Comparison of ENCODE assay signal across 9 cellular contexts in the genomic region with DNA sequence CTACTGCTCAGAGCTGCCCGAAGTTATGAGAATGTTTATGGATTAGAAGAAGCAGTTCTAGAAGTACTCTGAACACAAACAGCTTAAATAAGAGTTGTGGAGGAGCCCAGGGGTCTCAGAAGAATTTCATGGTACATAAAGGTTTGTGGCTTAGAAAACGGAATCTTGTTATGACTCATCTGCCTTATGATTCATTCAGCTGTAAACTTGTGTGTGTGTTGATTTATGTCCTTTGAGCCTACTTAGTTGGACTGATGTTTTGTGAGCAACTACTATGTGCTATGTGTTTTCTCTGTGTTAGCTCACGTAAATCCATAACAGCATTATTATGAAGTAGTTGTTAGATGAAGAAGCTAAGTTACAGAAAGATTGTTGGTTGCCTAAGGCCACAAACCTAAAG.
DNase-seq lines count a peak whose midpoint lies in the region; ATAC-seq and TF ChIP-seq lines count a peak whose summit lies in the region.
"Had no signal": no experiment of that assay in that cellular context is flagged by ENCODE, and none has a peak within 500 bp of the region (broad histone marks: within the 10 kb centered on the region; RNA-seq: fewer than 3 reads in every experiment).

No MANE protein-coding gene starts in this region.

- intact Hi-C loops in activated B cell treated with CpG ODN at 0.5 μM for 24 hours (cut with micrococcal nuclease): no loop called here
- intact Hi-C loops in dorsolateral prefrontal cortex (cut with DNase I): loop anchor here (5.0 kb wide), 2 partner anchors 344 to 349 kb away; no protein-coding TSS in a partner anchor
- intact Hi-C loops in esophagus muscularis mucosa (cut with DNase I): no loop called here

- H3K36me3 Mint-ChIP-seq in activated B cell treated with CpG ODN at 0.5 μM for 24 hours (ENCODE audit: low read depth) (no peaks in the 10 kb centered on the region), mesothelial cell of epicardium (no peaks in the 10 kb centered on the region)
- no peaks in the 10 kb centered on the region for H3K36me3 Mint-ChIP-seq in activated naive CD4-positive, alpha-beta T cell treated with anti-CD3 and anti-CD28 coated beads, Interleukin-2, amount 10 ng/mL, durations not matched to agents 7 days and 5 days

- peaks cover 0 to 3% (median 0%) of the 10 kb centered on the region in 45 donors for H3K27me3 ChIP-seq in dorsolateral prefrontal cortex
- no peaks in the 10 kb centered on the region for H3K27me3 ChIP-seq in esophagus muscularis mucosa

- DNase-seq in stimulated activated naive CD8-positive, alpha-beta T cell treated with anti-CD3 and anti-CD28 coated beads, Interleukin-15, amount 100 ng/mL, for 72 hours: no peak
- DNase-seq in stimulated activated naive CD8-positive, alpha-beta T cell treated with anti-CD3 and anti-CD28 coated beads, Interleukin-15, Interleukin-2, amounts not matched to agents 100 U/mL and 50 U/mL, for 24 hours: no peak
- DNase-seq in activated B cell treated with CpG ODN at 0.5 μM for 24 hours (no peak), dorsolateral prefrontal cortex (no peak), esophagus muscularis mucosa (ENCODE audit: extremely low spot score) (no peak), mesothelial cell of epicardium (ENCODE audit: low spot score in 2 of 2, unreplicated experiment in 2 of 2) (no peak)
- no peak for DNase-seq in activated naive CD4-positive, alpha-beta T cell treated with anti-CD3 and anti-CD28 coated beads, Interleukin-2, amount 10 ng/mL, durations not matched to agents 7 days and 5 days
- DNase-seq: activated T-cell treated with anti-CD3 and anti-CD28 coated beads, Interleukin-2, amount 50 U/mL, for 72 hours had no signal

- ATAC-seq in stimulated activated naive CD8-positive, alpha-beta T cell treated with anti-CD3 and anti-CD28 coated beads, Interleukin-15, amount 100 ng/mL, for 72 hours: peak; percentile 52
- ATAC-seq in stimulated activated naive CD8-positive, alpha-beta T cell treated with anti-CD3 and anti-CD28 coated beads, Interleukin-15, Interleukin-2, amounts not matched to agents 100 U/mL and 50 U/mL, for 24 hours: no peak
- ATAC-seq in HG03135 (IDR thresholded peaks at IDR 0.05; ENCODE audit: unreplicated experiment) (peak; percentile 83), activated B cell treated with CpG ODN at 0.5 μM for 24 hours (ENCODE audit: low read depth) (peak; percentile 58)
- ATAC-seq: activated T-cell treated with anti-CD3 and anti-CD28 coated beads, Interleukin-2, amount 50 U/mL, for 72 hours had no signal

- H3K4me3 ChIP-seq in dorsolateral prefrontal cortex (no peak overlapping the region), esophagus muscularis mucosa (no peak overlapping the region)

- no peak for TF ChIP-seq EP300 in esophagus muscularis mucosa (IDR thresholded peaks at IDR 0.05)

- CTCF ChIA-PET in activated B cell treated with CpG ODN at 0.5 μM for 24 hours (lab: Charles Lee): interaction anchor here (1.5 to 2.8 kb wide), 3 partner anchors 238 to 352 kb away, joined by 3 to 23 read pairs (median 4); no protein-coding TSS in a partner anchor
- CTCF ChIA-PET in activated naive CD4-positive, alpha-beta T cell treated with anti-CD3 and anti-CD28 coated beads, Interleukin-2, amount 10 ng/mL, durations not matched to agents 7 days and 5 days (lab: Charles Lee): no interaction called here

- no peaks in the 10 kb centered on the region for H3K9me3 Mint-ChIP-seq in stimulated activated naive CD8-positive, alpha-beta T cell treated with anti-CD3 and anti-CD28 coated beads, Interleukin-15, amount 100 ng/mL, for 72 hours
- H3K9me3 Mint-ChIP-seq in activated B cell treated with CpG ODN at 0.5 μM for 24 hours: no peaks in the 10 kb centered on the region
- H3K9me3 Mint-ChIP-seq in activated naive CD4-positive, alpha-beta T cell treated with anti-CD3 and anti-CD28 coated beads, Interleukin-2, amount 10 ng/mL, durations not matched to agents 7 days and 5 days: no peaks in the 10 kb centered on the region
- H3K9me3 Mint-ChIP-seq in mesothelial cell of epicardium: no peaks in the 10 kb centered on the region
- H3K9me3 Mint-ChIP-seq: activated T-cell treated with anti-CD3 and anti-CD28 coated beads, Interleukin-2, amount 50 U/mL, for 72 hours had no signal

- POLR2A ChIA-PET in activated B cell treated with CpG ODN at 0.5 μM for 24 hours (lab: Charles Lee): no interaction called here

- H3K4me3 Mint-ChIP-seq in stimulated activated naive CD8-positive, alpha-beta T cell treated with anti-CD3 and anti-CD28 coated beads, Interleukin-15, amount 100 ng/mL, for 72 hours: no peak overlapping the region
- no peak overlapping the region for H3K4me3 Mint-ChIP-seq in activated B cell treated with CpG ODN at 0.5 μM for 24 hours
- no peak overlapping the region for H3K4me3 Mint-ChIP-seq in activated naive CD4-positive, alpha-beta T cell treated with anti-CD3 and anti-CD28 coated beads, Interleukin-2, amount 10 ng/mL, durations not matched to agents 7 days and 5 days
- H3K4me3 Mint-ChIP-seq in mesothelial cell of epicardium: no peak overlapping the region
- H3K4me3 Mint-ChIP-seq: activated T-cell treated with anti-CD3 and anti-CD28 coated beads, Interleukin-2, amount 50 U/mL, for 72 hours had no signal

- H3K4me1 Mint-ChIP-seq in stimulated activated naive CD8-positive, alpha-beta T cell treated with anti-CD3 and anti-CD28 coated beads, Interleukin-15, amount 100 ng/mL, for 72 hours: no peaks in the 10 kb centered on the region
- H3K4me1 Mint-ChIP-seq in activated B cell treated with CpG ODN at 0.5 μM for 24 hours: peaks cover 4% of the 10 kb centered on the region
- H3K4me1 Mint-ChIP-seq in activated naive CD4-positive, alpha-beta T cell treated with anti-CD3 and anti-CD28 coated beads, Interleukin-2, amount 10 ng/mL, durations not matched to agents 7 days and 5 days: no peaks in the 10 kb centered on the region
- H3K4me1 Mint-ChIP-seq in mesothelial cell of epicardium: peaks cover 16% of the 10 kb centered on the region

- TF ChIP-seq CTCF in activated B cell treated with CpG ODN at 0.5 μM for 24 hours (IDR thresholded peaks at IDR 0.05): no peak
- TF ChIP-seq CTCF in dorsolateral prefrontal cortex (IDR thresholded peaks at IDR 0.05 in 54 of 56, conservative IDR thresholded peaks at IDR 0.05 in 2 of 56; ENCODE audit: low read depth in 1 of 56, partially characterized antibody in 56 of 56): no peak
- TF ChIP-seq CTCF in esophagus muscularis mucosa (IDR thresholded peaks at IDR 0.05): no peak
- TF ChIP-seq CTCF in mesothelial cell of epicardium (IDR thresholded peaks at IDR 0.05; ENCODE audit: unreplicated experiment): no peak

- H3K4me1 ChIP-seq in esophagus muscularis mucosa: peaks cover 0 to 5% (median 0%) of the 10 kb centered on the region in 4 donors

- H3K27me3 Mint-ChIP-seq in stimulated activated naive CD8-positive, alpha-beta T cell treated with anti-CD3 and anti-CD28 coated beads, Interleukin-15, amount 100 ng/mL, for 72 hours: no peaks in the 10 kb centered on the region
- H3K27me3 Mint-ChIP-seq in activated B cell treated with CpG ODN at 0.5 μM for 24 hours (no peaks in the 10 kb centered on the region), mesothelial cell of epicardium (ENCODE audit: low read depth) (no peaks in the 10 kb centered on the region)
- H3K27me3 Mint-ChIP-seq in activated naive CD4-positive, alpha-beta T cell treated with anti-CD3 and anti-CD28 coated beads, Interleukin-2, amount 10 ng/mL, durations not matched to agents 7 days and 5 days: no peaks in the 10 kb centered on the region

- TF ChIP-seq POLR2A in esophagus muscularis mucosa (IDR thresholded peaks at IDR 0.05; ENCODE audit: low read depth): no peak

- no peak overlapping the region for H3K27ac Mint-ChIP-seq in stimulated activated naive CD8-positive, alpha-beta T cell treated with anti-CD3 and anti-CD28 coated beads, Interleukin-15, amount 100 ng/mL, for 72 hours
- H3K27ac Mint-ChIP-seq in activated B cell treated with CpG ODN at 0.5 μM for 24 hours (no peak overlapping the region), mesothelial cell of epicardium (no peak overlapping the region)
- H3K27ac Mint-ChIP-seq in activated naive CD4-positive, alpha-beta T cell treated with anti-CD3 and anti-CD28 coated beads, Interleukin-2, amount 10 ng/mL, durations not matched to agents 7 days and 5 days: no peak overlapping the region
- H3K27ac Mint-ChIP-seq: activated T-cell treated with anti-CD3 and anti-CD28 coated beads, Interleukin-2, amount 50 U/mL, for 72 hours had no signal

- no peaks in the 10 kb centered on the region for H3K36me3 ChIP-seq in esophagus muscularis mucosa

- no peaks in the 10 kb centered on the region for H3K9me3 ChIP-seq in esophagus muscularis mucosa

- 77% methylated on average over 3 of the region's 3 CpGs for WGBS in esophagus muscularis mucosa

- H3K27ac ChIP-seq in dorsolateral prefrontal cortex (no peak overlapping the region), esophagus muscularis mucosa (replicated peaks in 1 of 4) (no peak overlapping the region)

Comparison
In these comparisons a context has a peak if more than half of its experiments do, and no peak if none do; other contexts are left out.
1. intact Hi-C loops: an anchor here in dorsolateral prefrontal cortex (5.0 kb wide); none called in activated B cell treated with CpG ODN at 0.5 μM for 24 hours and esophagus muscularis mucosa.